In the genomic region with DNA sequence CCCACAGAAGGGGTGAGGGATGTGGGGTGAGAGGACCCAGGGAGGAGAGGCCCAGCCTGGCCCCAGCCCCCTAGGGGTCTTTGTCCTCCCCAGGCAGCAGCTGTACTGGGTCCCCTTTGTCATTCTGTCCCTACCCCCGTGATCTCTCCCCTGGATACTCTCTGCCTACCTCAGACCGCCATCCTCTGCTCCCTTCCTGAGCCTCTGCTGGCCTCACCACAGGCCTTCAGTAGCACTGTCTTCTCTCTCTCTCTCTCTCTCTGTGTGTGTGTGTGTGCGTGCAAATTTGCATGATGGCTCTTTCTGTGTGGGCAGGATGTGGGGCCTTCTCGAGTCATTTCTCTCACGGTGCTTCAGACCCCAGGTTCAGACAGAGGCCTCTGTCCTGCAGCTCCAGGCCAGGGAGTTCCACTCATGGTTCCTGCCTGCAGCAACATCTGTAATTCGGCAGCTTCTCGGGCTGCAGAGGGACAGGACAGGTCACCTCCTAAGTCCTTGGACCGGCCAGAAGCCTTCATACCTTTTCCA, we compare ENCODE assay signal across 8 cellular contexts. TPM values are rescaled to one million over a fixed set of nuclear protein-coding genes. Genes with fewer than 3 reads are reported as not detected.
DNase-seq lines count a peak whose midpoint lies in the region; ATAC-seq, FAIRE-seq and TF ChIP-seq lines count a peak whose summit lies in the region.
"Had no signal": no experiment of that assay in that cellular context is flagged by ENCODE, and none has a peak within 500 bp of the region (broad histone marks: within the 10 kb centered on the region; RNA-seq: fewer than 3 reads in every experiment).

No MANE protein-coding gene starts in this region.

- ATAC-seq in GM19351 (IDR thresholded peaks at IDR 0.05; ENCODE audit: unreplicated experiment) (peak; percentile 65), HG03135 (IDR thresholded peaks at IDR 0.05; ENCODE audit: unreplicated experiment) (peak; percentile 78)

- no peak overlapping the region for H3K27ac ChIP-seq in kidney (ENCODE audit: low read depth in 2 of 2, low read length in 2 of 2)
- peak overlapping the region; percentile 93 for H3K27ac ChIP-seq in thymus (ENCODE audit: low read depth)
- no peak overlapping the region for H3K27ac ChIP-seq in caudate nucleus (ENCODE audit: low read depth, low read length)

- WGBS in thymus = 24% methylated on average over 8 of the region's 8 CpGs

- intact Hi-C loops in kidney (cut with DNase I) = no loop called here

- no peaks in the 10 kb centered on the region for H3K9me3 ChIP-seq in kidney (ENCODE audit: control insufficient read depth in 1 of 2, low read length in 2 of 2)
- peaks cover 1% of the 10 kb centered on the region for H3K9me3 ChIP-seq in thymus (ENCODE audit: control insufficient read depth)

- no peaks in the 10 kb centered on the region for H3K4me1 ChIP-seq in kidney (ENCODE audit: control insufficient read depth in 1 of 2, insufficient read depth in 1 of 2, low read depth in 1 of 2, low read length in 2 of 2)
- peaks cover 45% of the 10 kb centered on the region for H3K4me1 ChIP-seq in thymus (ENCODE audit: control insufficient read depth, insufficient read depth, low read length)

- H3K9ac ChIP-seq in kidney (ENCODE audit: low read length in 2 of 2) = no peak overlapping the region

- TF ChIP-seq CTCF in kidney (IDR thresholded peaks at IDR 0.05; ENCODE audit: borderline replicate concordance, extremely low read depth, insufficient read depth) = no peak

- FAIRE-seq in kidney (lab: Jason Lieb, UNC) = no peak

- peak; percentile 64 for DNase-seq in activated CD4-positive, CD25-positive, alpha-beta regulatory T cell treated with anti-CD3 and anti-CD28 coated beads, Interleukin-2, amount 50 U/mL, for 72 hours
- DNase-seq in kidney = peak; percentile 65
- DNase-seq in nucleus accumbens (lab: John Stamatoyannopoulos, UW) = no peak
- no peak for DNase-seq in caudate nucleus (lab: John Stamatoyannopoulos, UW)

- H3K36me3 ChIP-seq in kidney (ENCODE audit: control insufficient read depth in 1 of 2, insufficient read depth in 2 of 2, low read length in 2 of 2) (no peaks in the 10 kb centered on the region), thymus (ENCODE audit: control insufficient read depth, insufficient read depth) (peaks cover 17% of the 10 kb centered on the region)

- H3K4me3 ChIP-seq in kidney (ENCODE audit: low read length in 2 of 2) (no peak overlapping the region), thymus (ENCODE audit: low read length) (peak overlapping the region; percentile 85)

- H3K27me3 ChIP-seq in thymus (ENCODE audit: control insufficient read depth, insufficient read depth) = no peaks in the 10 kb centered on the region

RNA-seq across cellular contexts. Expression of gene PSD4, which starts 1.4 kb away (rescaled TPM):
- 42.0 TPM for total RNA-seq in kidney
- polyA plus RNA-seq in kidney (ENCODE audit: insufficient read depth, low read depth, low replicate concordance) = 16.2 TPM
- polyA plus RNA-seq in thymus = 92.1 TPM

RNA-seq across cellular contexts. Expression of gene IL1RN, which starts 47.8 kb away (rescaled TPM):
- 2.1 TPM for total RNA-seq in kidney
- polyA plus RNA-seq in kidney (ENCODE audit: insufficient read depth, low read depth, low replicate concordance) = 1.3 TPM
- polyA plus RNA-seq in thymus = 16.9 TPM
- total RNA-seq: myocyte had no signal

Comparison
In these comparisons a context has a peak if more than half of its experiments do, and no peak if none do; other contexts are left out.
1. DNase-seq: peak in activated CD4-positive, CD25-positive, alpha-beta regulatory T cell treated with anti-CD3 and anti-CD28 coated beads, Interleukin-2, amount 50 U/mL, for 72 hours (single experiment) and kidney (single experiment); none in nucleus accumbens (0 of 56) and caudate nucleus (0 of 61).